ENCODE assay signal across 8 cellular contexts in genomic region chr1:231420299-231420958, GRCh38. TPM values are rescaled to one million over a fixed set of nuclear protein-coding genes. Genes with fewer than 3 reads are reported as not detected.
DNase-seq lines count a peak whose midpoint lies in the region; ATAC-seq and TF ChIP-seq lines count a peak whose summit lies in the region.

No MANE protein-coding gene starts in this region.

- H3K9me3 ChIP-seq in HAP-1 (no peaks in the 10 kb centered on the region), esophagus (ENCODE audit: control insufficient read depth in 2 of 2, insufficient read depth in 1 of 2, low read depth in 1 of 2, low read length in 1 of 2) (no peaks in the 10 kb centered on the region), ovary (no peaks in the 10 kb centered on the region)

- TF ChIP-seq POLR2A in ovary (IDR thresholded peaks at IDR 0.05) = no peak

- H3K27ac Mint-ChIP-seq in T-cell = peak overlapping the region; percentile 87

- H3K27me3 Mint-ChIP-seq in T-cell = no peaks in the 10 kb centered on the region

- intact Hi-C loops in ovary (cut with DNase I) = loop anchor here in 1 of 4 donors (10.0 kb wide), 1 partner anchor 104 kb away; the partner anchor contains the start of gene TSNAX

- peak; percentile 33 for DNase-seq in Ammon's horn (ENCODE audit: low spot score)
- DNase-seq in HAP-1 (ENCODE audit: low spot score in 2 of 2) = peak; percentile 18 to 35
- DNase-seq in T-cell = no peak
- no peak for DNase-seq in ovary
- DNase-seq in ureter (ENCODE audit: low spot score) = no peak
- DNase-seq in iPS-NIHi7 (ENCODE audit: extremely low spot score) = no peak

- in situ Hi-C loops in HAP-1 (cut with MboI; ENCODE audit: low sequenced_read_pairs) = no loop called here

- H3K27ac ChIP-seq in esophagus (ENCODE audit: low read depth in 2 of 2, low read length in 1 of 2) = peak overlapping the region; percentile 98 to 100
- H3K27ac ChIP-seq in ovary = peak overlapping the region in 1 of 2 donors; percentile 99

- 1% methylated on average over 18 of the region's 18 CpGs for WGBS in esophagus, 2 donors
- WGBS in ovary, 3 donors = 0 to 1% (median 1%) methylated on average over 18 of the region's 18 CpGs

- TF ChIP-seq CTCF in ovary (IDR thresholded peaks at IDR 0.05) = no peak

- H3K27me3 ChIP-seq in HAP-1 (ENCODE audit: low read depth) = no peaks in the 10 kb centered on the region
- H3K27me3 ChIP-seq in esophagus (ENCODE audit: control insufficient read depth in 1 of 2, insufficient read depth in 2 of 2, low read length in 2 of 2) = no peaks in the 10 kb centered on the region
- H3K27me3 ChIP-seq in ovary = no peaks in the 10 kb centered on the region

- H3K36me3 ChIP-seq in HAP-1 (replicated peaks) (no peaks in the 10 kb centered on the region), esophagus (ENCODE audit: control insufficient read depth in 2 of 2, insufficient read depth in 2 of 2, low read length in 1 of 2) (no peaks in the 10 kb centered on the region), ovary (no peaks in the 10 kb centered on the region)

- H3K4me1 ChIP-seq in HAP-1 (peaks cover 28% of the 10 kb centered on the region), esophagus (ENCODE audit: control insufficient read depth in 2 of 2, insufficient read depth in 2 of 2, low read length in 1 of 2) (no peaks in the 10 kb centered on the region), ovary (ENCODE audit: insufficient read depth) (peaks cover 11% of the 10 kb centered on the region)

- H3K4me1 Mint-ChIP-seq in T-cell = peaks cover 54 to 61% (median 55%) of the 10 kb centered on the region in 3 donors

- H3K4me3 ChIP-seq in HAP-1 (peak overlapping the region; percentile 62), esophagus (ENCODE audit: low read depth in 1 of 2, low read length in 2 of 2) (peak overlapping the region; percentile 77 to 85), ovary (peak overlapping the region; percentile 73)

- no peak for TF ChIP-seq EP300 in ovary (IDR thresholded peaks at IDR 0.05)

- no peak for ATAC-seq in T-cell (replicated peaks in 1 of 4)
- ATAC-seq in GM21737 (IDR thresholded peaks at IDR 0.05; ENCODE audit: unreplicated experiment) = no peak

- no peaks in the 10 kb centered on the region for H3K9me3 Mint-ChIP-seq in T-cell

- POLR2A ChIA-PET in T-cell (lab: Charles Lee) = interaction anchor here in 1 of 2 donors (0.6 to 1.6 kb wide), 2 partner anchors 83 to 473 kb away, joined by 4 to 7 read pairs; partner anchors contain the start of genes EXOC8 and SPRTN

- H3K36me3 Mint-ChIP-seq in T-cell = peaks cover 16% of the 10 kb centered on the region

- CTCF ChIA-PET in T-cell (lab: Charles Lee) = interaction anchor here (0.5 to 1.4 kb wide), 3 partner anchors 21 to 183 kb away, joined by 3 to 4 read pairs (median 4); no protein-coding TSS in a partner anchor

- H3K4me3 Mint-ChIP-seq in T-cell = peak overlapping the region; percentile 85 to 98 (median 88)

RNA-seq across cellular contexts. Expression of gene EGLN1, which starts 1.7 kb away (rescaled TPM):
- total RNA-seq in T-cell (10 to 100 TPM; 13.9 to 20.8 (median 18.5) TPM), ovary (10 to 100 TPM; 26.3 to 52.0 (median 39.1) TPM), ureter (30.3 TPM)
- polyA plus RNA-seq in esophagus (10 to 100 TPM in 1 of 2 donors, 1 to 10 TPM in 1; 8.7 to 12.5 TPM), ovary (10 to 100 TPM; 18.5 to 47.4 TPM)

Comparison
In these comparisons a context has a peak if more than half of its experiments do, and no peak if none do; other contexts are left out.
1. DNase-seq: peak in Ammon's horn (single experiment) and HAP-1 (2 of 2); none in T-cell (0 of 34), ovary (0 of 5), ureter (single experiment) and iPS-NIHi7 (single experiment).
2. Peak in every context shown above with its lines, with median percentiles within 50 percentile points of each other: H3K4me3 ChIP-seq.